ENCODE assay signal across 1 cellular context in the genomic region with DNA sequence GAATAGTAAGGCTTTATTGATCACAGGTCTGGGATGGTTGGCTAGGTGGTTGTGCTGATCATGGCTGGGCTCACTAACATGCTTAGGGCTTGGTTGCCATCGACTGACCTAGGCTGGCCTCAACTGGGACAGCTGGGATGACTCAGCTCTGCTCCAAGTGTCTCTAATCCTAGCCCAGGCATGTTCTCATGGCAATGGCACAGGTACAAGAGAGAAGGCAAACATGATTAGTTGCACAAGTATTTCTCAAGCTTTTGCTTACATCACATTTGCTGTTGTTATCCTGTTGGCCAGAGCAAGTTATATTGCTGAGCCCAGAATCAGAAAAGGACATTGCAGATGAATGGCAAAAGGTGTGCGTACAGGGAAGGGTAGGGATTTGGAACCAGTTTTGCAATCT.
TF ChIP-seq lines count a peak whose summit lies in the region.

No MANE protein-coding gene starts in this region.

TF ChIP-seq in IMR-90, 13 proteins besides CTCF, POLR2A, EP300 and RAD21 (continued from another document):
- TF ChIP-seq, protein P1, sequence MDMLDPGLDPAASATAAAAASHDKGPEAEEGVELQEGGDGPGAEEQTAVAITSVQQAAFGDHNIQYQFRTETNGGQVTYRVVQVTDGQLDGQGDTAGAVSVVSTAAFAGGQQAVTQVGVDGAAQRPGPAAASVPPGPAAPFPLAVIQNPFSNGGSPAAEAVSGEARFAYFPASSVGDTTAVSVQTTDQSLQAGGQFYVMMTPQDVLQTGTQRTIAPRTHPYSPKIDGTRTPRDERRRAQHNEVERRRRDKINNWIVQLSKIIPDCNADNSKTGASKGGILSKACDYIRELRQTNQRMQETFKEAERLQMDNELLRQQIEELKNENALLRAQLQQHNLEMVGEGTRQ (IDR thresholded peaks at IDR 0.05; ENCODE audit: low read depth, low read length) = no peak
- TF ChIP-seq CEBPB (IDR thresholded peaks at IDR 0.05; ENCODE audit: low read depth, low read length) (no peak), NFE2L2 (IDR thresholded peaks at IDR 0.05; ENCODE audit: low read depth, low read length) (no peak), MAZ (IDR thresholded peaks at IDR 0.05; ENCODE audit: borderline replicate concordance, low read depth, low read length) (no peak), FOS (IDR thresholded peaks at IDR 0.05; ENCODE audit: low read depth, low read length) (no peak), MXI1 (IDR thresholded peaks at IDR 0.05; ENCODE audit: borderline replicate concordance, low read depth, low read length) (no peak)
